Comparison of ENCODE assay signal across 12 cellular contexts in the genomic region with DNA sequence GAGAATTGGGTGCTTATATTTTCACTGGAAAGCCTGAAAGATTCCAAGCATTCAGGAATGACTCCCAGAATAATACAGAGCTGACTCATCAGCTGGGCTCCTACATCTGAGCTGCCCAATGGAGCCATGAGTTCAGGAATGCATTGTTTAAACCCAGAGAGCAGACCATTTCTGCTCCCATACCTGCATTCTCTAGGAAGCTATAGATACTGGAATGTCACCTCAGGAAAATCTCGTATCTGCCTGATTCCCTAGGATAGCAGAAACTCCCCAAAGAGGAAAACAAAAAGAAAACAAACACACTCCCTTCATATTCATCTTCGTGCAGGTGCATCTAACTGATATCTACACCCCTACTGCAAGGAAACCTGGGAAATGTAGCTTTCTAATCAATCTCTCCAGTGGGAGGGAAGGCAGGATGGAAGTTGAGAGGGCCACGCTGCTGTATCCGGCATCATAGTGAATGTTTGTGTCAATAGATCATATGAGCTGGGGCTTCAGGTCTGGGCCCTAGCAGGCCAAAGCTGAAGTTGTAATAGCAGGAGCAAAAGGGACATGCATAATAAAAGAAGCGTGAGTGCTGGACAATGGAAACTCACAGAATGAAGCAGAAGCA. TPM values are rescaled to one million over a fixed set of nuclear protein-coding genes. Genes with fewer than 3 reads are reported as not detected.
DNase-seq lines count a peak whose midpoint lies in the region; ATAC-seq, FAIRE-seq and TF ChIP-seq lines count a peak whose summit lies in the region.
"Had no signal": no experiment of that assay in that cellular context is flagged by ENCODE, and none has a peak within 500 bp of the region (broad histone marks: within the 10 kb centered on the region; RNA-seq: fewer than 3 reads in every experiment).

No MANE protein-coding gene starts in this region.

- dilution Hi-C loops in IMR-90 (cut with HindIII; ENCODE audit: low sequenced_read_pairs, unreplicated experiment) (no loop called here), mammary epithelial cell (cut with HindIII; ENCODE audit: low sequenced_read_pairs) (no loop called here), keratinocyte (cut with MboI; ENCODE audit: extremely low pct_ligation_motif_present, low sequenced_read_pairs) (no loop called here)

- peak; percentile 83 for ATAC-seq in IMR-90 (ENCODE audit: low read depth)

- H4K91ac ChIP-seq in IMR-90 (ENCODE audit: insufficient read depth, low read depth, low read length) = peak overlapping the region; percentile 83

- peak overlapping the region; percentile 88 for H2BK20ac ChIP-seq in IMR-90 (ENCODE audit: low read depth, low read length)

- peaks cover 24% of the 10 kb centered on the region for H3K4me1 ChIP-seq in IMR-90 (ENCODE audit: control insufficient read depth, insufficient read depth, low read length)
- peaks cover 40% of the 10 kb centered on the region for H3K4me1 ChIP-seq in mammary epithelial cell (ENCODE audit: insufficient read depth, low read length)
- H3K4me1 ChIP-seq in keratinocyte (ENCODE audit: control insufficient read depth, extremely low read depth, insufficient read depth, low read length) = peaks cover 37% of the 10 kb centered on the region
- H3K4me1 ChIP-seq in ovary (ENCODE audit: insufficient read depth) = no peaks in the 10 kb centered on the region

- H3K56ac ChIP-seq in IMR-90 (ENCODE audit: extremely low read depth, insufficient read depth, low read length) = no peak overlapping the region

- no peak overlapping the region; the same call in 1 of the 2 replicates for H4K5ac ChIP-seq in IMR-90 (ENCODE audit: low read depth, low read length)

- peak; percentile 95 for FAIRE-seq in keratinocyte (lab: Jason Lieb, UNC)
- FAIRE-seq: colon had no signal

- WGBS in IMR-90 (ENCODE audit: extremely low coverage in 2 of 2, insufficient read length in 1 of 2), 2 experiments = 93% methylated on average over 2 of the region's 5 CpGs; no CpG with 5 or more reads in 1 of the 2 experiments
- 80% methylated on average over 5 of the region's 5 CpGs for WGBS in mammary epithelial cell (ENCODE audit: low coverage, missing lambda C conversion rate)
- WGBS in ovary, 3 donors = 76 to 86% (median 84%) methylated on average over 5 of the region's 5 CpGs

- H3K4me2 ChIP-seq in IMR-90 (ENCODE audit: low read depth, low read length) (no peak overlapping the region; the same call in 1 of the 2 replicates), mammary epithelial cell (ENCODE audit: insufficient read depth, low read depth, low read length) (peak overlapping the region; percentile 47), keratinocyte (ENCODE audit: control insufficient read depth, extremely low read depth, insufficient read depth, low read depth, low read length) (peak overlapping the region; percentile 51)

- H3K36me3 ChIP-seq in IMR-90 (ENCODE audit: control insufficient read depth, insufficient read depth, low read length) (no peaks in the 10 kb centered on the region), mammary epithelial cell (ENCODE audit: insufficient read depth, low read length) (no peaks in the 10 kb centered on the region), keratinocyte (ENCODE audit: control insufficient read depth in 2 of 2, extremely low read depth in 1 of 2, insufficient read depth in 2 of 2, low read length in 2 of 2) (no peaks in the 10 kb centered on the region), ovary (no peaks in the 10 kb centered on the region)

- no peak overlapping the region for H3K23ac ChIP-seq in IMR-90 (ENCODE audit: low read depth, low read length)

- no peaks in the 10 kb centered on the region for H3K27me3 ChIP-seq in IMR-90 (ENCODE audit: control insufficient read depth, insufficient read depth, low read length)
- no peaks in the 10 kb centered on the region for H3K27me3 ChIP-seq in mammary epithelial cell (ENCODE audit: insufficient read depth, low read length)
- H3K27me3 ChIP-seq in keratinocyte (ENCODE audit: control insufficient read depth, extremely low read depth, insufficient read depth, low read length) = no peaks in the 10 kb centered on the region
- no peaks in the 10 kb centered on the region for H3K27me3 ChIP-seq in ovary

- in situ Hi-C loops in IMR-90 (cut with MboI; ENCODE audit: low sequenced_read_pairs) = loop anchor here (5.0 to 10.0 kb wide), 2 partner anchors 88 to 116 kb away; no protein-coding TSS in a partner anchor
- in situ Hi-C loops in mammary epithelial cell (cut with MboI; ENCODE audit: low sequenced_read_pairs in 2 of 2) = loop anchor here (5.0 kb wide), 1 partner anchor 88 kb away; no protein-coding TSS in a partner anchor

- H4K20me1 ChIP-seq in IMR-90 (ENCODE audit: insufficient read depth, low read length) (no peaks in the 10 kb centered on the region), mammary epithelial cell (ENCODE audit: insufficient read depth, low read length) (no peaks in the 10 kb centered on the region), keratinocyte (ENCODE audit: control insufficient read depth, extremely low read depth, insufficient read depth, low read length) (no peaks in the 10 kb centered on the region)

- H2AK9ac ChIP-seq in IMR-90 (replicated peaks; ENCODE audit: low read depth, low read length, poor library complexity) = no peak overlapping the region

- no TSS peak for BruUV-seq in IMR-90 (replicated peaks; lab: Mats Ljungman, UMichigan)
- no TSS peak for BruUV-seq in mammary epithelial cell (replicated peaks; lab: Mats Ljungman, UMichigan)

- peak overlapping the region; percentile 37 for H2BK5ac ChIP-seq in IMR-90 (ENCODE audit: low read depth, low read length, poor library complexity, severe bottlenecking)

- TF ChIP-seq POLR2A in IMR-90 (IDR thresholded peaks at IDR 0.05; ENCODE audit: low read depth, low read length) = no peak
- TF ChIP-seq POLR2A in ovary (IDR thresholded peaks at IDR 0.05) = no peak

- H2AFZ ChIP-seq in IMR-90 (replicated peaks; ENCODE audit: low read length, poor library complexity) (no peak overlapping the region), mammary epithelial cell (ENCODE audit: low read depth, low read length) (peak overlapping the region; percentile 7), keratinocyte (ENCODE audit: control insufficient read depth, low read length) (no peak overlapping the region)
- H2AFZ ChIP-seq: parathyroid adenoma had no signal

- intact Hi-C loops in IMR-90 (cut with micrococcal nuclease) = loop anchor here (5.0 kb wide), 1 partner anchor 68 kb away; no protein-coding TSS in a partner anchor
- intact Hi-C loops in mammary epithelial cell (cut with micrococcal nuclease) = no loop called here
- intact Hi-C loops in ovary (cut with DNase I) = loop anchor here in 2 of 4 donors (5.0 to 10.0 kb wide), 3 partner anchors 86 to 136 kb away; no protein-coding TSS in a partner anchor

- H3K9ac ChIP-seq in IMR-90 (ENCODE audit: low read depth, low read length) (no peak overlapping the region), mammary epithelial cell (ENCODE audit: insufficient read depth, low read length) (no peak overlapping the region), keratinocyte (ENCODE audit: control insufficient read depth, extremely low read depth, insufficient read depth, low read length) (no peak overlapping the region)
- H3K9ac ChIP-seq: parathyroid adenoma had no signal

- H2BK15ac ChIP-seq in IMR-90 (ENCODE audit: low read depth, low read length) = peak overlapping the region; percentile 72; the same call in 2 of the 3 replicates

- H3K4me3 ChIP-seq in AG09309 (ENCODE audit: control insufficient read depth, low read depth, low read length) (no peak overlapping the region), IMR-90 (ENCODE audit: insufficient read depth, low read depth, low read length) (no peak overlapping the region), mammary epithelial cell (replicated peaks in 1 of 3; ENCODE audit: insufficient read depth in 1 of 3, low read depth in 2 of 3, low read length in 3 of 3) (no peak overlapping the region), keratinocyte (ENCODE audit: control insufficient read depth in 2 of 3, extremely low read depth in 1 of 3, insufficient read depth in 2 of 3, low read depth in 1 of 3, low read length in 3 of 3) (no peak overlapping the region), ovary (no peak overlapping the region)

- H3K27ac ChIP-seq in IMR-90 (ENCODE audit: insufficient read depth, low read length) (peak overlapping the region; percentile 65; the same call in 1 of the 2 replicates), mammary epithelial cell (ENCODE audit: insufficient read depth, low read depth, low read length) (no peak overlapping the region), keratinocyte (ENCODE audit: control insufficient read depth, insufficient read depth, low read length) (peak overlapping the region; percentile 34), ovary (no peak overlapping the region)
- H3K27ac ChIP-seq: parathyroid adenoma had no signal

- peak overlapping the region; percentile 78 for H3K4ac ChIP-seq in IMR-90 (ENCODE audit: low read depth, low read length)

- H3K79me1 ChIP-seq in IMR-90 (ENCODE audit: low read depth in 1 of 2, low read length in 2 of 2) = no peaks in the 10 kb centered on the region

- H3K14ac ChIP-seq in IMR-90 (replicated peaks; ENCODE audit: low read depth, low read length) = no peak overlapping the region; the same call in 1 of the 2 replicates

- no peak for TF ChIP-seq CTCF in AG09309 (IDR thresholded peaks at IDR 0.05; ENCODE audit: control insufficient read depth, insufficient read depth, low read depth, low read length, missing control alignments)
- TF ChIP-seq CTCF in IMR-90 (conservative IDR thresholded peaks at IDR 0.05; ENCODE audit: low read depth, low read length) = no peak
- TF ChIP-seq CTCF in mammary epithelial cell (conservative IDR thresholded peaks at IDR 0.05 in 1 of 2, IDR thresholded peaks at IDR 0.05 in 1 of 2; ENCODE audit: extremely low read depth in 1 of 2, insufficient read depth in 1 of 2, low read depth in 1 of 2, low read length in 2 of 2) = no peak
- TF ChIP-seq CTCF in keratinocyte (optimal IDR thresholded peaks at IDR 0.05 in 1 of 3, IDR thresholded peaks at IDR 0.05 in 1 of 3, conservative IDR thresholded peaks at IDR 0.05 in 1 of 3; ENCODE audit: extremely low read depth in 1 of 3, insufficient read depth in 2 of 3, low read length in 3 of 3) = no peak
- TF ChIP-seq CTCF in ovary (IDR thresholded peaks at IDR 0.05) = no peak

- CTCF ChIA-PET in IMR-90 (lab: Yijun Ruan, JAX) = interaction anchor here (0.6 to 1.3 kb wide), 3 partner anchors 60 to 163 kb away, joined by 3 to 5 read pairs (median 3); no protein-coding TSS in a partner anchor
- CTCF ChIA-PET in mammary epithelial cell (lab: Charles Lee; ENCODE audit: low non-redundant PET) = no interaction called here

- H3K9me3 ChIP-seq in IMR-90 (ENCODE audit: control insufficient read depth, insufficient read depth, low read length) = no peaks in the 10 kb centered on the region
- no peaks in the 10 kb centered on the region for H3K9me3 ChIP-seq in mammary epithelial cell (replicated peaks; ENCODE audit: insufficient read depth, low read length)
- H3K9me3 ChIP-seq in keratinocyte (ENCODE audit: control insufficient read depth, low read depth, low read length) = no peaks in the 10 kb centered on the region
- no peaks in the 10 kb centered on the region for H3K9me3 ChIP-seq in ovary

- TF ChIP-seq EP300 in ovary (IDR thresholded peaks at IDR 0.05) = no peak

- TF ChIP-seq RAD21 in IMR-90 (IDR thresholded peaks at IDR 0.05; ENCODE audit: low read length) = no peak

- H2AK5ac ChIP-seq in IMR-90 (ENCODE audit: low read depth, low read length) = peak overlapping the region; percentile 82; the same call in 1 of the 2 replicates

- POLR2A ChIA-PET in IMR-90 (lab: Charles Lee; ENCODE audit: unreplicated experiment) = interaction anchor here (0.6 kb wide), 1 partner anchor 82 kb away, joined by 3 read pairs; no protein-coding TSS in a partner anchor

- H4K8ac ChIP-seq in IMR-90 (ENCODE audit: low read depth in 2 of 2, low read length in 2 of 2) = peak overlapping the region in 1 of 2 experiments; percentile 20; a peak in 1 of 4 replicates

- peaks cover 10% of the 10 kb centered on the region for H3K9me1 ChIP-seq in IMR-90 (ENCODE audit: insufficient read depth, low read length)
- H3K9me1 ChIP-seq in keratinocyte (ENCODE audit: control insufficient read depth, extremely low read depth, insufficient read depth, low read length) = no peaks in the 10 kb centered on the region

- DNase-seq in AG09309 (ENCODE audit: low read depth) (peak; percentile 10), IMR-90 (peak; percentile 79), mammary epithelial cell (no peak), keratinocyte (ENCODE audit: low read depth, low spot score) (no peak), NCI-H187 treated with DMSO at 0.1 percent for 48 hours (lab: John Stamatoyannopoulos, UW) (no peak), DMS153 treated with DMSO at 0.1 percent for 48 hours (lab: John Stamatoyannopoulos, UW; ENCODE audit: unreplicated experiment) (no peak), ovary (no peak)
- no peak for DNase-seq in activated naive CD4-positive, alpha-beta T cell (lab: John Stamatoyannopoulos, UW)
- DNase-seq: activated T-cell treated with anti-CD3 and anti-CD28 coated beads, Interleukin-2, amount 50 U/mL, for 48 hours; T1000 had no signal

- no peaks in the 10 kb centered on the region for H3K79me2 ChIP-seq in mammary epithelial cell (ENCODE audit: insufficient read depth, low read length)
- no peaks in the 10 kb centered on the region for H3K79me2 ChIP-seq in keratinocyte (ENCODE audit: control insufficient read depth, insufficient read depth, low read length)
- H3K79me2 ChIP-seq: parathyroid adenoma had no signal

- H2BK120ac ChIP-seq in IMR-90 (ENCODE audit: low read depth, low read length) = peak overlapping the region; percentile 84

- peak overlapping the region; percentile 61 for H3K18ac ChIP-seq in IMR-90 (ENCODE audit: low read depth, low read length)

RNA-seq across cellular contexts. Expression of a gene that starts 8.2 kb away (rescaled TPM):
- total RNA-seq in IMR-90 (2012; rRNA removed) (11.5 and 12.5 TPM in 2 replicates), mammary epithelial cell (10 to 100 TPM in 1 of 2 donors, 1 to 10 TPM in 1; 1.4 to 11.5 TPM), ovary (1 to 10 TPM in 3 of 7 donors, under 1 TPM in 4; 0.35 to 3.0 (median 0.98) TPM)
- polyA plus RNA-seq in IMR-90 (2012; rRNA removed) (4.8 and 5.8 TPM in 2 replicates), mammary epithelial cell (1.3 TPM), keratinocyte (1.2 to 5.4 TPM (median 2.2 TPM) in 3 replicates), ovary (1 to 10 TPM in 1 of 2 donors, under 1 TPM in 1; 0.58 to 3.1 TPM)
- 1.6 and 2.4 TPM in 2 replicates for polyA plus RNA-seq in IMR-90 (2012; cell fraction: cytosol; rRNA removed)
- polyA plus RNA-seq in IMR-90 (2012; cell fraction: nucleus; rRNA removed; ENCODE audit: low replicate concordance) = 0.59 and 3.6 TPM in 2 replicates
- polyA minus RNA-seq in mammary epithelial cell (1.3 TPM), keratinocyte (0.82 to 7.3 TPM (median 2.5 TPM) in 3 replicates)
- 0.54 TPM for polyA plus RNA-seq in keratinocyte (2011; ENCODE audit: low read depth)
- 0.94 and 2.8 TPM in 2 replicates for polyA plus RNA-seq in keratinocyte (2011; cell fraction: cytosol; rRNA removed)
- polyA plus RNA-seq in keratinocyte (2011; cell fraction: nucleus; rRNA removed) = 4.7 and 6.7 TPM in 2 replicates
- polyA plus RNA-seq in keratinocyte (2012; ENCODE audit: low replicate concordance) = 0.85 and 2.1 TPM in 2 replicates
- polyA minus RNA-seq in keratinocyte (2011; cell fraction: cytosol; rRNA and poly(A)+ RNA removed) = 2.3 TPM
- polyA minus RNA-seq in keratinocyte (2011; cell fraction: nucleus; rRNA and poly(A)+ RNA removed) = 9.0 and 9.9 TPM in 2 replicates

Comparison
In these comparisons a context has a peak if more than half of its experiments do, and no peak if none do; other contexts are left out.
1. DNase-seq: peak in AG09309 (single experiment) and IMR-90 (single experiment); none in mammary epithelial cell (single experiment), keratinocyte (single experiment), activated naive CD4-positive, alpha-beta T cell (0 of 4), NCI-H187 treated with DMSO at 0.1 percent for 48 hours (single experiment), DMS153 treated with DMSO at 0.1 percent for 48 hours (single experiment) and ovary (0 of 5).
2. H3K27ac ChIP-seq: peak in IMR-90 (single experiment) and keratinocyte (single experiment); none in mammary epithelial cell (single experiment) and ovary (0 of 2).